ENCODE assay signal across 9 cellular contexts in the genomic region with DNA sequence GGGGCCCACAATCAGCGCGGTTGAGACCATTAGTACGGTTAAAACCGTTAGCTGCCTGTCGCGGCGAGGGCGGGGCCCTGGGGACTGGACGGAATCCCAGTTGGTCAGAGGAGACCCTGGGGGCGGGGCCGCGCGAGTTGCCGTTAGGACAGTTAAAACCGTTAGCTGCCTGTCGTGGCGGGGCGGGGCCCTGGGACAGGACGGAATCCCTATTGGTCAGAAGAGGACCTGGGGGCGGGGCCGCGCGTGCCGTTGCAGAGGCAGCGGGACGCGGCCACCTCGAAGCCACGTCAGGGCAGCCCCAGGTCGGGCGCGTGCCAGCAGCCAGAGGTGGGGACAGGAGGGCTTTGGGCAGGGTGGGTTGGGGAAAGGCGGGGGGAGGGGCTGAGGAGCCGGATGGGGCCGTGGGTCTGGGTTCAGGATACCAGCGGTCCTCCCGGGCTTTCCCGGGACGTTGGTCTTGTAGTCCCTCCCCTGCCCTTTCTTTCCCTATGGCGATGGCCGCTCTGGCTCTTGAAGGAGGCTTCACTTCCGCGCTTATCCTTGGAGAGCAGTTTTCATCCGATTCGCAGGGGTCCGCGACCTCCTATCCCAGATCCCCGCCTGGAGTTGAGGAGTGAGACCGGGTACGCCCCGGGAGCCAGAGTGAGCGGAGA. TPM values are rescaled to one million over a fixed set of nuclear protein-coding genes. Genes with fewer than 3 reads are reported as not detected.
DNase-seq lines count a peak whose midpoint lies in the region; ATAC-seq, FAIRE-seq and TF ChIP-seq lines count a peak whose summit lies in the region.
"Had no signal": no experiment of that assay in that cellular context is flagged by ENCODE, and none has a peak within 500 bp of the region (broad histone marks: within the 10 kb centered on the region; RNA-seq: fewer than 3 reads in every experiment).

No MANE protein-coding gene starts in this region.

- H3K27ac Mint-ChIP-seq in CD8-positive, alpha-beta memory T cell, result no peak overlapping the region

- H3K9ac ChIP-seq in HepG2 (ENCODE audit: insufficient read depth, low read depth, low read length), result no peak overlapping the region

- TF ChIP-seq POLR2A in Peyer's patch (IDR thresholded peaks at IDR 0.05) (no peak), HepG2 (IDR thresholded peaks at IDR 0.05; ENCODE audit: insufficient read depth in 1 of 2, low read depth in 2 of 2, low read length in 2 of 2) (no peak), stomach (IDR thresholded peaks at IDR 0.05) (no peak)

- H3K27ac ChIP-seq in Peyer's patch (peak overlapping the region in 2 of 4 donors; percentile 25 to 54), dorsolateral prefrontal cortex (peak overlapping the region in 13 of 59 donors; percentile 5 to 73 (median 45)), HepG2 (ENCODE audit: extremely low read length, insufficient read depth, low read length) (no peak overlapping the region), stomach (peak overlapping the region in 3 of 5 donors; percentile 6 to 86 (median 44))
- no peak overlapping the region for H3K27ac ChIP-seq in CD8-positive, alpha-beta memory T cell (ENCODE audit: low read depth, low read length)

- 76% methylated on average over 49 of the region's 52 CpGs for WGBS in HepG2 (ENCODE audit: low lambda C conversion rate)
- 17 to 44% (median 22%) methylated on average over 28 to 52 of the region's 52 CpGs for WGBS in stomach, 5 donors

- no peak for TF ChIP-seq RAD21 in HepG2 (CRISPR knock-in tag; IDR thresholded peaks at IDR 0.05)

- no peaks in the 10 kb centered on the region for H3K79me2 ChIP-seq in HepG2 (ENCODE audit: insufficient read depth, low read length)

- TF ChIP-seq CTCF in Peyer's patch (IDR thresholded peaks at IDR 0.05) (no peak), dorsolateral prefrontal cortex (IDR thresholded peaks at IDR 0.05 in 54 of 56, conservative IDR thresholded peaks at IDR 0.05 in 2 of 56; ENCODE audit: low read depth in 1 of 56, partially characterized antibody in 56 of 56) (no peak), HepG2 (CRISPR knock-in tag; IDR thresholded peaks at IDR 0.05) (no peak), stomach (IDR thresholded peaks at IDR 0.05) (no peak)

- no peaks in the 10 kb centered on the region for H4K20me1 ChIP-seq in HepG2 (ENCODE audit: insufficient read depth, low read length)

- no peaks in the 10 kb centered on the region for H3K36me3 Mint-ChIP-seq in CD8-positive, alpha-beta memory T cell

- H3K4me1 ChIP-seq in Peyer's patch, result no peaks in the 10 kb centered on the region
- H3K4me1 ChIP-seq in HepG2 (ENCODE audit: insufficient read depth, low read length), result peaks cover 11% of the 10 kb centered on the region
- peaks cover 0 to 12% (median 3%) of the 10 kb centered on the region in 4 donors for H3K4me1 ChIP-seq in stomach
- no peaks in the 10 kb centered on the region for H3K4me1 ChIP-seq in CD8-positive, alpha-beta memory T cell (ENCODE audit: insufficient read depth, low read length)

- no TSS peak for BruUV-seq in HepG2 (replicated peaks; lab: Mats Ljungman, UMichigan)

- no peak for FAIRE-seq in HepG2 (lab: Jason Lieb, UNC)

- in situ Hi-C loops in HepG2 (cut with HindIII; ENCODE audit: extremely low pct_ligation_motif_present, low pct_unique_long_range_greater_than_20kb), result no loop called here

- TF ChIP-seq EP300 in HepG2 (IDR thresholded peaks at IDR 0.05; ENCODE audit: low read depth in 2 of 2, low read length in 2 of 2) (no peak), HepG2 (CRISPR knock-in tag; IDR thresholded peaks at IDR 0.05; ENCODE audit: borderline replicate concordance) (no peak), stomach (IDR thresholded peaks at IDR 0.05) (no peak)

- H3K4me2 ChIP-seq in HepG2 (ENCODE audit: low read depth, low read length), result no peak overlapping the region

- POLR2A ChIA-PET in HepG2 (lab: Yijun Ruan, JAX), result no interaction called here
- POLR2A ChIA-PET in CD8-positive, alpha-beta memory T cell (lab: Charles Lee), result no interaction called here

- H3K9me3 ChIP-seq in Peyer's patch (no peaks in the 10 kb centered on the region), HepG2 (ENCODE audit: low read length) (no peaks in the 10 kb centered on the region), stomach (no peaks in the 10 kb centered on the region)
- H3K9me3 ChIP-seq in CD8-positive, alpha-beta memory T cell (ENCODE audit: low read length), result no peaks in the 10 kb centered on the region

- H3K9me3 Mint-ChIP-seq in CD8-positive, alpha-beta memory T cell, result no peaks in the 10 kb centered on the region

- H3K4me3 ChIP-seq in Peyer's patch (peak overlapping the region in 3 of 4 donors; percentile 6 to 36 (median 25)), dorsolateral prefrontal cortex (peak overlapping the region in 56 of 59 donors; percentile 16 to 65 (median 48)), HepG2 (replicated peaks in 1 of 3; ENCODE audit: insufficient read depth in 1 of 3, low read depth in 2 of 3, low read length in 3 of 3) (no peak overlapping the region), stomach (peak overlapping the region; percentile 20 to 48 (median 31))
- H3K4me3 ChIP-seq in CD8-positive, alpha-beta memory T cell (ENCODE audit: low read length), result no peak overlapping the region

- ATAC-seq in HepG2, result no peak
- no peak for ATAC-seq in HG03469 (IDR thresholded peaks at IDR 0.05; ENCODE audit: unreplicated experiment)
- ATAC-seq in GM19395 (IDR thresholded peaks at IDR 0.05; ENCODE audit: unreplicated experiment), result no peak

- H3K27me3 ChIP-seq in Peyer's patch (no peaks in the 10 kb centered on the region), dorsolateral prefrontal cortex (peaks cover 0 to 15% (median 0%) of the 10 kb centered on the region in 45 donors), HepG2 (ENCODE audit: control insufficient read depth in 1 of 2, insufficient read depth in 2 of 2, low read length in 2 of 2) (peaks cover 0 to 4% of the 10 kb centered on the region in 2 experiments; a peak in 1 of 5 replicates), stomach (peaks cover 0 to 15% (median 9%) of the 10 kb centered on the region in 3 donors)
- no peaks in the 10 kb centered on the region for H3K27me3 ChIP-seq in CD8-positive, alpha-beta memory T cell (ENCODE audit: insufficient read depth, low read length, poor library complexity, severe bottlenecking)

- DNase-seq in Peyer's patch (peak; percentile 40 to 84 (median 61)), dorsolateral prefrontal cortex (peak; percentile 33 to 72 (median 58)), HepG2 (ENCODE audit: low spot score) (no peak), stomach (peak; percentile 54), NCI-H1048 (lab: John Stamatoyannopoulos, UW) (no peak)
- DNase-seq in CD8-positive, alpha-beta memory T cell, result no peak
- DNase-seq: NCI-H2107 had no signal

- CTCF ChIA-PET in HepG2 (lab: Yijun Ruan, JAX; ENCODE audit: low intra/inter-chr PET ratio, low total read pairs), result no interaction called here
- CTCF ChIA-PET in CD8-positive, alpha-beta memory T cell (lab: Charles Lee), result no interaction called here

- intact Hi-C loops in dorsolateral prefrontal cortex (cut with DNase I) (no loop called here), HepG2 (cut with micrococcal nuclease; ENCODE audit: unreplicated experiment) (no loop called here), stomach (cut with DNase I; ENCODE audit: low total_unique reads) (no loop called here)

- H3K4me1 Mint-ChIP-seq in CD8-positive, alpha-beta memory T cell, result no peaks in the 10 kb centered on the region

- H3K36me3 ChIP-seq in Peyer's patch (no peaks in the 10 kb centered on the region), HepG2 (replicated peaks in 1 of 2; ENCODE audit: control insufficient read depth in 1 of 2, insufficient read depth in 2 of 2, low read length in 2 of 2) (no peaks in the 10 kb centered on the region), stomach (no peaks in the 10 kb centered on the region)
- H3K36me3 ChIP-seq in CD8-positive, alpha-beta memory T cell (ENCODE audit: insufficient read depth, low read length), result no peaks in the 10 kb centered on the region

- H3K4me3 Mint-ChIP-seq in CD8-positive, alpha-beta memory T cell, result no peak overlapping the region

- peaks cover 11 to 24% of the 10 kb centered on the region in 2 donors for H3K27me3 Mint-ChIP-seq in CD8-positive, alpha-beta memory T cell

- no peak overlapping the region for H2AFZ ChIP-seq in HepG2 (ENCODE audit: low read length)

RNA-seq across cellular contexts. Expression of gene KLHDC8B, which starts 28.0 kb away (rescaled TPM):
- total RNA-seq in Peyer's patch (10 to 100 TPM in 1 of 4 donors, 1 to 10 TPM in 3; 3.9 to 13.7 (median 9.5) TPM), dorsolateral prefrontal cortex (10 to 100 TPM in 119 of 120 experiments, 1 to 10 TPM in 1; 8.7 to 33.5 (median 21.1) TPM), HepG2 (2016; rRNA removed; fragmentation: Illumina TruSeq; extraction: Trizol) (17.2 and 17.7 TPM in 2 replicates), stomach (10 to 100 TPM; 11.6 to 41.1 (median 20.6) TPM)
- total RNA-seq in HepG2 (2016; cell fraction: cytosol; rRNA removed; fragmentation: Illumina TruSeq; extraction: Trizol; ENCODE audit: low read depth), result 5.3 and 6.0 TPM in 2 replicates
- 18.2 and 18.3 TPM in 2 replicates for total RNA-seq in HepG2 (2016; cell fraction: insoluble cytoplasmic fraction; rRNA removed; fragmentation: Illumina TruSeq; extraction: Trizol)
- total RNA-seq in HepG2 (2016; cell fraction: membrane; rRNA removed; fragmentation: Illumina TruSeq; extraction: Trizol), result 12.5 and 13.9 TPM in 2 replicates
- total RNA-seq in HepG2 (2016; cell fraction: nucleus; rRNA removed; fragmentation: Illumina TruSeq; extraction: Trizol), result 9.8 and 11.3 TPM in 2 replicates
- polyA plus RNA-seq in HepG2 (2011; rRNA removed) (17.8 and 25.3 TPM in 2 replicates), stomach (10 to 100 TPM; 15.2 to 37.7 (median 17.6) TPM)
- 22.1 and 25.8 TPM in 2 replicates for polyA plus RNA-seq in HepG2 (2011; cell fraction: cytosol; rRNA removed)
- 23.7 and 30.7 TPM in 2 replicates for polyA plus RNA-seq in HepG2 (2011; cell fraction: nucleus; rRNA removed)
- polyA plus RNA-seq in HepG2 (2012), result 10.3 and 15.5 TPM in 2 replicates
- polyA plus RNA-seq in HepG2 (2016; cell fraction: cytosol; fragmentation: Illumina TruSeq; extraction: Trizol; ENCODE audit: low read depth), result 3.5 and 4.4 TPM in 2 replicates
- polyA plus RNA-seq in HepG2 (2016; cell fraction: insoluble cytoplasmic fraction; fragmentation: Illumina TruSeq; extraction: Trizol; ENCODE audit: low read depth), result 15.1 and 17.0 TPM in 2 replicates
- polyA plus RNA-seq in HepG2 (2016; cell fraction: membrane; fragmentation: Illumina TruSeq; extraction: Trizol; ENCODE audit: low read depth), result 8.7 and 9.4 TPM in 2 replicates
- 19.1 and 19.7 TPM in 2 replicates for polyA plus RNA-seq in HepG2 (2016; cell fraction: nucleus; fragmentation: Illumina TruSeq; extraction: Trizol; ENCODE audit: insufficient read depth, low read depth)
- 1.0 and 28.1 TPM in 2 replicates for polyA minus RNA-seq in HepG2 (2011; rRNA and poly(A)+ RNA removed; ENCODE audit: low replicate concordance)
- polyA minus RNA-seq in HepG2 (2011; cell fraction: cytosol; rRNA and poly(A)+ RNA removed), result 8.4 and 13.7 TPM in 2 replicates
- polyA minus RNA-seq in HepG2 (2011; cell fraction: nucleus; rRNA and poly(A)+ RNA removed), result 9.1 and 15.0 TPM in 2 replicates
- 1 to 10 TPM; 3.5 to 4.1 TPM for total RNA-seq in CD8-positive, alpha-beta memory T cell
- polyA plus RNA-seq in CD8-positive, alpha-beta memory T cell, result 3.0 TPM

RNA-seq across cellular contexts. Expression of gene CCDC71, which starts 33.2 kb away (rescaled TPM):
- total RNA-seq in Peyer's patch (10 to 100 TPM; 12.4 to 39.3 (median 37.5) TPM), dorsolateral prefrontal cortex (10 to 100 TPM in 111 of 120 experiments, 1 to 10 TPM in 9; 8.3 to 19.2 (median 13.6) TPM), HepG2 (2016; rRNA removed; fragmentation: Illumina TruSeq; extraction: Trizol) (13.3 and 14.3 TPM in 2 replicates), stomach (10 to 100 TPM in 3 of 5 donors, 1 to 10 TPM in 2; 2.3 to 22.6 (median 12.9) TPM)
- 4.1 and 4.7 TPM in 2 replicates for total RNA-seq in HepG2 (2016; cell fraction: cytosol; rRNA removed; fragmentation: Illumina TruSeq; extraction: Trizol; ENCODE audit: low read depth)
- 12.6 and 13.9 TPM in 2 replicates for total RNA-seq in HepG2 (2016; cell fraction: insoluble cytoplasmic fraction; rRNA removed; fragmentation: Illumina TruSeq; extraction: Trizol)
- 10.5 and 10.7 TPM in 2 replicates for total RNA-seq in HepG2 (2016; cell fraction: membrane; rRNA removed; fragmentation: Illumina TruSeq; extraction: Trizol)
- 9.0 and 9.1 TPM in 2 replicates for total RNA-seq in HepG2 (2016; cell fraction: nucleus; rRNA removed; fragmentation: Illumina TruSeq; extraction: Trizol)
- polyA plus RNA-seq in HepG2 (2011; rRNA removed) (9.7 and 14.9 TPM in 2 replicates), stomach (10 to 100 TPM; 11.4 to 15.6 (median 12.6) TPM)
- 11.8 and 15.0 TPM in 2 replicates for polyA plus RNA-seq in HepG2 (2011; cell fraction: cytosol; rRNA removed)
- 12.1 and 12.2 TPM in 2 replicates for polyA plus RNA-seq in HepG2 (2011; cell fraction: nucleus; rRNA removed)
- 6.4 and 7.7 TPM in 2 replicates for polyA plus RNA-seq in HepG2 (2012)
- 2.1 and 3.0 TPM in 2 replicates for polyA plus RNA-seq in HepG2 (2016; cell fraction: cytosol; fragmentation: Illumina TruSeq; extraction: Trizol; ENCODE audit: low read depth)
- polyA plus RNA-seq in HepG2 (2016; cell fraction: insoluble cytoplasmic fraction; fragmentation: Illumina TruSeq; extraction: Trizol; ENCODE audit: low read depth), result 15.2 TPM in 2 replicates
- 5.5 and 5.6 TPM in 2 replicates for polyA plus RNA-seq in HepG2 (2016; cell fraction: membrane; fragmentation: Illumina TruSeq; extraction: Trizol; ENCODE audit: low read depth)
- 9.9 and 12.2 TPM in 2 replicates for polyA plus RNA-seq in HepG2 (2016; cell fraction: nucleus; fragmentation: Illumina TruSeq; extraction: Trizol; ENCODE audit: insufficient read depth, low read depth)
- polyA minus RNA-seq in HepG2 (2011; rRNA and poly(A)+ RNA removed; ENCODE audit: low replicate concordance), result 56.3 and 64.8 TPM in 2 replicates
- polyA minus RNA-seq in HepG2 (2011; cell fraction: cytosol; rRNA and poly(A)+ RNA removed), result 9.1 and 9.9 TPM in 2 replicates
- 24.2 and 24.7 TPM in 2 replicates for polyA minus RNA-seq in HepG2 (2011; cell fraction: nucleus; rRNA and poly(A)+ RNA removed)
- 10 to 100 TPM; 32.1 to 34.2 TPM for total RNA-seq in CD8-positive, alpha-beta memory T cell
- 0.94 TPM for polyA plus RNA-seq in CD8-positive, alpha-beta memory T cell

Comparison
In these comparisons a context has a peak if more than half of its experiments do, and no peak if none do; other contexts are left out.
1. DNase-seq: peak in Peyer's patch (3 of 3), dorsolateral prefrontal cortex (10 of 10) and stomach (single experiment); none in HepG2 (single experiment), NCI-H1048 (single experiment) and CD8-positive, alpha-beta memory T cell (0 of 5).
2. H3K27ac ChIP-seq: peak in stomach (3 of 5); none in HepG2 (single experiment) and CD8-positive, alpha-beta memory T cell (single experiment).
3. H3K4me3 ChIP-seq: peak in Peyer's patch (3 of 4), dorsolateral prefrontal cortex (56 of 59) and stomach (4 of 4); none in HepG2 (0 of 3) and CD8-positive, alpha-beta memory T cell (single experiment).